In the genomic region with DNA sequence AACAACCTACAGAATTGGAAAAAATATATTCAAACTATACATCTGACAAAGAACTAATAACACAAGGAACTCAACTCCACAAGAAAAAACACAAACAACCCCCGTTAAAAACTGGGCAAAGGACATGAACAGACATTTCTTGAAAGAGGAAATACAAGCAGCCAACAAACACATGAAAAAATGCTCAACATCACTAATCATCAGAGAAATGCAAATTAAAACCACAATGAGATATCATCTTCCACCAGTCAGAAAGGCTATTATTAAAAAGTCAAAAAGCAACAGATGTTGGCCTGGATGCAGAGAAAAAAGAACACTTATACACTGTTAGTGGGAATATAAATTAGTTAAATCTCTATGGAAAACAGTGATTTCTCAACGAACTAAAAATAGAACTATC, we compare ENCODE assay signal across 18 cellular contexts.
DNase-seq lines count a peak whose midpoint lies in the region; ATAC-seq, FAIRE-seq and TF ChIP-seq lines count a peak whose summit lies in the region.
"Had no signal": no experiment of that assay in that cellular context is flagged by ENCODE, and none has a peak within 500 bp of the region (broad histone marks: within the 10 kb centered on the region; RNA-seq: fewer than 3 reads in every experiment).

No MANE protein-coding gene starts in this region.

- no peak overlapping the region for H3K27ac ChIP-seq in upper lobe of right lung

- no peak overlapping the region for H3K27ac Mint-ChIP-seq in endothelial cell (ENCODE audit: unreplicated experiment)

- H3K36me3 ChIP-seq in upper lobe of right lung, result no peaks in the 10 kb centered on the region

- H3K27me3 ChIP-seq in upper lobe of right lung, result no peaks in the 10 kb centered on the region

- H3K27me3 Mint-ChIP-seq in endothelial cell (ENCODE audit: unreplicated experiment), result peaks cover 2% of the 10 kb centered on the region

- no peaks in the 10 kb centered on the region for H3K36me3 Mint-ChIP-seq in endothelial cell (ENCODE audit: low read depth, unreplicated experiment)

- no peaks in the 10 kb centered on the region for H3K4me1 ChIP-seq in upper lobe of right lung

- ATAC-seq in HG03460 (IDR thresholded peaks at IDR 0.05; ENCODE audit: unreplicated experiment) (no peak), upper lobe of right lung (no peak)

- peak; percentile 11 for FAIRE-seq in D721Med (lab: Jason Lieb, UNC)
- peak; percentile 31 for FAIRE-seq in HTR-8/SVneo (lab: Jason Lieb, UNC)
- FAIRE-seq: G401.6 had no signal

- TF ChIP-seq CTCF in D721Med (IDR thresholded peaks at IDR 0.05; ENCODE audit: insufficient read depth, missing control alignments) (no peak), fibroblast of mammary gland (conservative IDR thresholded peaks at IDR 0.05; ENCODE audit: control insufficient read depth, insufficient read depth, low read depth, low read length) (no peak), upper lobe of right lung (IDR thresholded peaks at IDR 0.05) (no peak), endothelial cell (IDR thresholded peaks at IDR 0.05; ENCODE audit: unreplicated experiment) (no peak)

- intact Hi-C loops in upper lobe of right lung (cut with DNase I), result no loop called here

- H3K9me3 ChIP-seq in upper lobe of right lung, result no peaks in the 10 kb centered on the region

- no peaks in the 10 kb centered on the region for H3K9me3 Mint-ChIP-seq in endothelial cell (ENCODE audit: unreplicated experiment)

- no peak overlapping the region for H3K4me3 Mint-ChIP-seq in endothelial cell (ENCODE audit: unreplicated experiment)

- H3K4me1 Mint-ChIP-seq in endothelial cell (ENCODE audit: unreplicated experiment), result peaks cover 8% of the 10 kb centered on the region

- H3K4me3 ChIP-seq in fibroblast of mammary gland (ENCODE audit: control insufficient read depth, low read depth, low read length) (no peak overlapping the region), upper lobe of right lung (no peak overlapping the region)

- no peak for DNase-seq in D721Med (ENCODE audit: insufficient read length, low spot score)
- DNase-seq in HTR-8/SVneo (ENCODE audit: insufficient read length, low spot score), result no peak
- DNase-seq in RPMI7951 (ENCODE audit: low read depth), result peak; percentile 41
- peak; percentile 43 for DNase-seq in fibroblast of mammary gland (ENCODE audit: low read depth)
- DNase-seq in NCI-H774 (lab: John Stamatoyannopoulos, UW), result no peak
- no peak for DNase-seq in upper lobe of right lung
- DNase-seq in endothelial cell (ENCODE audit: low spot score), result no peak
- DNase-seq: C1 segment of cervical spinal cord; CD8-positive, alpha-beta memory T cell; DND-41; NCI-H1436; NCI-H526 treated with DMSO at 0.1 percent for 48 hours; NK-92 treated with Interleukin-12 subunit alpha and Interleukin-12 subunit beta, amount 100 ng/mL, for 24 hours; RPMI8226; SIG-M5; T-helper 1 cell had no signal

Comparison
In these comparisons a context has a peak if more than half of its experiments do, and no peak if none do; other contexts are left out.
1. DNase-seq: peak in RPMI7951 (single experiment) and fibroblast of mammary gland (single experiment); none in D721Med (single experiment), HTR-8/SVneo (single experiment), NCI-H774 (single experiment), upper lobe of right lung (single experiment) and endothelial cell (single experiment).